30 cellular contexts compared by ENCODE assay signal in genomic region chr9:125507247-125507646, GRCh38.
"Had no signal": no experiment of that assay in that cellular context is flagged by ENCODE, and none has a peak within 500 bp of the region (broad histone marks: within the 10 kb centered on the region; RNA-seq: fewer than 3 reads in every experiment).

No MANE protein-coding gene starts in this region.

- H3K4me2 ChIP-seq: hepatocyte, smooth muscle cell had no signal

- H3K79me2 ChIP-seq: hepatocyte had no signal

- H2AFZ ChIP-seq: hepatocyte had no signal

- H3K27ac ChIP-seq: ascending aorta, hepatocyte, pancreas, prostate gland, suprapubic skin, tibial artery, upper lobe of right lung had no signal

- DNase-seq: activated CD4-positive, alpha-beta T cell treated with anti-CD3 and anti-CD28 coated beads for 48 hours; activated CD4-positive, alpha-beta T cell treated with anti-CD3 and anti-CD28 coated beads, Interleukin-2, amount 50 U/mL, for 48 hours; activated CD8-positive, alpha-beta memory T cell treated with anti-CD3 and anti-CD28 coated beads for 24 hours; activated effector memory CD4-positive, alpha-beta T cell treated with Interleukin-2 at 50 U/mL for 16 hours; activated naive CD4-positive, alpha-beta T cell treated with anti-CD3 and anti-CD28 coated beads for 36 hours; activated naive CD8-positive, alpha-beta T cell treated with anti-CD3 and anti-CD28 coated beads for 36 hours; caudate nucleus; cortex of kidney; mesendoderm; naive B cell; nucleus accumbens; pancreas; retina; stimulated activated CD4-positive, alpha-beta T cell treated with anti-CD3 and anti-CD28 coated beads, Interleukin-1b, Interleukin-23, amount 100 ng/mL, for 48 hours; stimulated activated CD4-positive, alpha-beta T cell treated with anti-CD3 and anti-CD28 coated beads, Interleukin-4, amount 100 ng/mL, for 4 hours; stimulated activated CD8-positive, alpha-beta memory T cell treated with anti-CD3 and anti-CD28 coated beads, Interleukin-4, amount 100 ng/mL, for 48 hours; stimulated activated naive CD8-positive, alpha-beta T cell treated with anti-CD3 and anti-CD28 coated beads, Interleukin-15, amount 100 ng/mL, for 72 hours; T-helper 1 cell; tibial artery; upper lobe of right lung had no signal

- H3K4me3 Mint-ChIP-seq: activated naive CD4-positive, alpha-beta T cell treated with anti-CD3 and anti-CD28 coated beads for 36 hours; activated naive CD8-positive, alpha-beta T cell treated with anti-CD3 and anti-CD28 coated beads for 36 hours; brain; naive B cell; neural crest cell; stimulated activated memory B cell treated with anti-CD40 and anti-IgM and Interleukin-4, amounts not matched to agents 10 μg/mL and 1 μg/mL and 100 μg/mL, for 72 hours; stimulated activated naive CD8-positive, alpha-beta T cell treated with anti-CD3 and anti-CD28 coated beads, Interleukin-15, amount 100 ng/mL, for 72 hours had no signal

- H3K36me3 ChIP-seq: ascending aorta, pancreas, prostate gland, upper lobe of right lung had no signal

- H3K4me1 ChIP-seq: ascending aorta, pancreas, prostate gland had no signal

- H3K9me3 ChIP-seq: ascending aorta, pancreas, prostate gland, suprapubic skin, tibial artery, upper lobe of right lung had no signal

- H3K27me3 ChIP-seq: ascending aorta, hepatocyte, pancreas, suprapubic skin, tibial artery, upper lobe of right lung had no signal

- H3K4me3 ChIP-seq: ascending aorta, hepatocyte, lung, pancreas, prostate gland, smooth muscle cell, suprapubic skin, tibial artery, upper lobe of right lung had no signal

- H3K4me1 Mint-ChIP-seq: stimulated activated memory B cell treated with anti-CD40 and anti-IgM and Interleukin-4, amounts not matched to agents 10 μg/mL and 1 μg/mL and 100 μg/mL, for 72 hours had no signal

- H3K9me3 Mint-ChIP-seq: activated naive CD4-positive, alpha-beta T cell treated with anti-CD3 and anti-CD28 coated beads for 36 hours; activated naive CD8-positive, alpha-beta T cell treated with anti-CD3 and anti-CD28 coated beads for 36 hours; neural crest cell; stimulated activated memory B cell treated with anti-CD40 and anti-IgM and Interleukin-4, amounts not matched to agents 10 μg/mL and 1 μg/mL and 100 μg/mL, for 72 hours; stimulated activated naive CD8-positive, alpha-beta T cell treated with anti-CD3 and anti-CD28 coated beads, Interleukin-15, amount 100 ng/mL, for 72 hours had no signal

- H3K27ac Mint-ChIP-seq: activated naive CD4-positive, alpha-beta T cell treated with anti-CD3 and anti-CD28 coated beads for 36 hours; activated naive CD8-positive, alpha-beta T cell treated with anti-CD3 and anti-CD28 coated beads for 36 hours; naive B cell; stimulated activated memory B cell treated with anti-CD40 and anti-IgM and Interleukin-4, amounts not matched to agents 10 μg/mL and 1 μg/mL and 100 μg/mL, for 72 hours; stimulated activated naive CD8-positive, alpha-beta T cell treated with anti-CD3 and anti-CD28 coated beads, Interleukin-15, amount 100 ng/mL, for 72 hours had no signal

- ATAC-seq: activated CD4-positive, CD25-positive, alpha-beta regulatory T cell treated with anti-CD3 and anti-CD28 coated beads, Interleukin-2, amount 50 U/mL, for 24 hours; pancreas; stimulated activated memory B cell treated with anti-CD40 and anti-IgM and Interleukin-4, amounts not matched to agents 10 μg/mL and 1 μg/mL and 100 μg/mL, for 72 hours; stimulated activated naive CD8-positive, alpha-beta T cell treated with anti-CD3 and anti-CD28 coated beads, Interleukin-15, amount 100 ng/mL, for 72 hours; upper lobe of right lung had no signal

- H3K27me3 Mint-ChIP-seq: activated naive CD8-positive, alpha-beta T cell treated with anti-CD3 and anti-CD28 coated beads for 36 hours; brain; naive B cell; stimulated activated memory B cell treated with anti-CD40 and anti-IgM and Interleukin-4, amounts not matched to agents 10 μg/mL and 1 μg/mL and 100 μg/mL, for 72 hours; stimulated activated naive CD8-positive, alpha-beta T cell treated with anti-CD3 and anti-CD28 coated beads, Interleukin-15, amount 100 ng/mL, for 72 hours had no signal
